Comparison of ENCODE assay signal across 13 cellular contexts in genomic region chr11:129733384-129733783, GRCh38.
DNase-seq lines count a peak whose midpoint lies in the region; ATAC-seq and TF ChIP-seq lines count a peak whose summit lies in the region.
"Had no signal": no experiment of that assay in that cellular context is flagged by ENCODE, and none has a peak within 500 bp of the region (broad histone marks: within the 10 kb centered on the region; RNA-seq: fewer than 3 reads in every experiment).

No MANE protein-coding gene starts in this region.

- no peaks in the 10 kb centered on the region for H3K27me3 Mint-ChIP-seq in Caco-2 (ENCODE audit: insufficient read depth, unreplicated experiment)

- BruUV-seq in Caco-2 (replicated peaks; lab: Mats Ljungman, UMichigan) (no TSS peak), PC-3 (replicated peaks; lab: Mats Ljungman, UMichigan) (no TSS peak)

- no peak for TF ChIP-seq CTCF in Caco-2 (IDR thresholded peaks at IDR 0.05; ENCODE audit: insufficient read depth in 1 of 2, low read depth in 1 of 2, low read length in 1 of 2, severe bottlenecking in 1 of 2, unreplicated experiment in 1 of 2)
- no peak for TF ChIP-seq CTCF in PC-3 (conservative IDR thresholded peaks at IDR 0.05; ENCODE audit: low read depth, low read length)
- no peak for TF ChIP-seq CTCF in esophagus squamous epithelium (IDR thresholded peaks at IDR 0.05)
- no peak for TF ChIP-seq CTCF in gastrocnemius medialis (IDR thresholded peaks at IDR 0.05 in 4 of 5, conservative IDR thresholded peaks at IDR 0.05 in 1 of 5)

- H3K36me3 ChIP-seq in Caco-2 (ENCODE audit: control insufficient read depth, insufficient read depth, low read length) (no peaks in the 10 kb centered on the region), PC-3 (ENCODE audit: low read depth, low read length) (no peaks in the 10 kb centered on the region), esophagus squamous epithelium (no peaks in the 10 kb centered on the region), trophoblast cell (ENCODE audit: control insufficient read depth in 1 of 2, insufficient read depth in 2 of 2, low read length in 2 of 2) (peaks cover 0 to 2% of the 10 kb centered on the region in 2 experiments), gastrocnemius medialis (no peaks in the 10 kb centered on the region)
- H3K36me3 ChIP-seq: BLaER1 treated with 17β-estradiol and CSF1 and Interleukin-3, amounts not matched to agents 10 nM and 100 nM; HAP-1 had no signal

- H3K9me3 Mint-ChIP-seq in Caco-2 (ENCODE audit: unreplicated experiment) = no peaks in the 10 kb centered on the region

- H4K20me1 ChIP-seq in PC-3 (ENCODE audit: low read length) = no peaks in the 10 kb centered on the region
- H4K20me1 ChIP-seq: BLaER1 treated with 17β-estradiol and CSF1 and Interleukin-3, amounts not matched to agents 10 nM and 100 nM had no signal

- H2AK5ac ChIP-seq in trophoblast cell (ENCODE audit: low read length) = no peak overlapping the region

- intact Hi-C loops in Caco-2 (cut with micrococcal nuclease; ENCODE audit: unreplicated experiment) = no loop called here
- intact Hi-C loops in PC-3 (cut with micrococcal nuclease) = no loop called here
- intact Hi-C loops in esophagus squamous epithelium (cut with DNase I) = no loop called here
- intact Hi-C loops in gastrocnemius medialis (cut with DNase I; ENCODE audit: low total_unique reads) = no loop called here

- H4K12ac ChIP-seq in trophoblast cell (ENCODE audit: low read depth, low read length) = no peak overlapping the region

- H3K23ac ChIP-seq in trophoblast cell (ENCODE audit: low read length) = no peak overlapping the region

- peaks cover 7% of the 10 kb centered on the region for H3K79me1 ChIP-seq in trophoblast cell (ENCODE audit: low read length)

- H3K27me3 ChIP-seq in Caco-2 (replicated peaks; ENCODE audit: control insufficient read depth, insufficient read depth, low read length) (no peaks in the 10 kb centered on the region), PC-3 (ENCODE audit: low read length) (no peaks in the 10 kb centered on the region), esophagus squamous epithelium (peaks cover 0 to 8% (median 0%) of the 10 kb centered on the region in 4 donors), trophoblast cell (ENCODE audit: insufficient read depth, low read length) (no peaks in the 10 kb centered on the region), gastrocnemius medialis (no peaks in the 10 kb centered on the region)
- H3K27me3 ChIP-seq: BLaER1 treated with 17β-estradiol and CSF1 and Interleukin-3, amounts not matched to agents 10 nM and 100 nM had no signal

- in situ Hi-C loops in gastrocnemius medialis (cut with MboI; ENCODE audit: low sequenced_read_pairs in 4 of 4) = loop anchor here in 2 of 4 donors (25.0 kb wide), 1 partner anchor 371 kb away; no protein-coding TSS in a partner anchor

- no peak overlapping the region for H2BK12ac ChIP-seq in trophoblast cell (ENCODE audit: low read length)

- no peak overlapping the region for H2BK5ac ChIP-seq in trophoblast cell (ENCODE audit: low read depth, low read length, poor library complexity)

- 85 to 95% methylated on average over 9 of the region's 9 CpGs for WGBS in esophagus squamous epithelium, 2 donors
- WGBS in trophoblast cell (ENCODE audit: extremely low coverage, insufficient coverage, insufficient read length) = no CpG with 5 or more reads among the region's 9 CpGs

- peaks cover 16% of the 10 kb centered on the region for H3K36me3 Mint-ChIP-seq in Caco-2 (ENCODE audit: insufficient read depth, unreplicated experiment)
- H3K36me3 Mint-ChIP-seq: CD4-positive, CD25-positive, alpha-beta regulatory T cell; IgD-negative memory B cell had no signal

- no peaks in the 10 kb centered on the region for H3F3A ChIP-seq in PC-3 (ENCODE audit: low read length, unreplicated experiment)

- H3K4ac ChIP-seq in trophoblast cell (ENCODE audit: low read depth, low read length) = no peak overlapping the region

- POLR2A ChIA-PET in Caco-2 (lab: Charles Lee) (no interaction called here), PC-3 (lab: Charles Lee; ENCODE audit: unreplicated experiment) (no interaction called here)

- ATAC-seq in PC-3 = no peak
- no peak for ATAC-seq in gastrocnemius medialis

- DNase-seq in Caco-2 (no peak), PC-3 (no peak), esophagus squamous epithelium (lab: John Stamatoyannopoulos, UW) (no peak), trophoblast cell (no peak), gastrocnemius medialis (no peak), DMS153 (lab: John Stamatoyannopoulos, UW) (no peak)
- DNase-seq in stimulated activated CD4-positive, alpha-beta T cell treated with anti-CD3 and anti-CD28 coated beads, Interleukin-2, amount 100 ng/mL, for 24 hours = no peak
- DNase-seq: ACHN; CD4-positive, CD25-positive, alpha-beta regulatory T cell; GF-D8 had no signal

- H3K9ac ChIP-seq in PC-3 (ENCODE audit: low read length) = no peak overlapping the region
- no peak overlapping the region for H3K9ac ChIP-seq in trophoblast cell (ENCODE audit: low read length)
- H3K9ac ChIP-seq: BLaER1 treated with 17β-estradiol and CSF1 and Interleukin-3, amounts not matched to agents 10 nM and 100 nM had no signal

- H3K4me3 Mint-ChIP-seq in Caco-2 (ENCODE audit: unreplicated experiment) = no peak overlapping the region
- H3K4me3 Mint-ChIP-seq: CD4-positive, CD25-positive, alpha-beta regulatory T cell; IgD-negative memory B cell had no signal

- H4K91ac ChIP-seq in trophoblast cell (ENCODE audit: low read depth, low read length) = peak overlapping the region; percentile 20

- H2AFZ ChIP-seq in PC-3 (ENCODE audit: low read length) (no peak overlapping the region), trophoblast cell (ENCODE audit: insufficient read depth, low read length, poor library complexity) (no peak overlapping the region)

- peaks cover 17% of the 10 kb centered on the region for H3K4me1 Mint-ChIP-seq in Caco-2 (ENCODE audit: low read depth, unreplicated experiment)
- H3K4me1 Mint-ChIP-seq: IgD-negative memory B cell had no signal

- H3K4me3 ChIP-seq in Caco-2 (ENCODE audit: low read depth, low read length) (no peak overlapping the region), PC-3 (ENCODE audit: low read length) (no peak overlapping the region), esophagus squamous epithelium (no peak overlapping the region), trophoblast cell (ENCODE audit: low read depth, low read length) (no peak overlapping the region), gastrocnemius medialis (no peak overlapping the region)
- H3K4me3 ChIP-seq: BLaER1 treated with 17β-estradiol and CSF1 and Interleukin-3, amounts not matched to agents 10 nM and 100 nM; HAP-1 had no signal

- peak overlapping the region; percentile 21 for H3K18ac ChIP-seq in trophoblast cell (ENCODE audit: low read length)

- no peak overlapping the region for H3K14ac ChIP-seq in trophoblast cell (ENCODE audit: low read length)

- H3K27ac Mint-ChIP-seq in Caco-2 (ENCODE audit: unreplicated experiment) = peak overlapping the region; percentile 51
- H3K27ac Mint-ChIP-seq: CD4-positive, CD25-positive, alpha-beta regulatory T cell had no signal

- H3K9me3 ChIP-seq in Caco-2 = no peaks in the 10 kb centered on the region
- H3K9me3 ChIP-seq in PC-3 (ENCODE audit: low read length) = no peaks in the 10 kb centered on the region
- no peaks in the 10 kb centered on the region for H3K9me3 ChIP-seq in esophagus squamous epithelium
- peaks cover 4% of the 10 kb centered on the region for H3K9me3 ChIP-seq in trophoblast cell (ENCODE audit: insufficient read depth, low read depth, low read length)
- H3K9me3 ChIP-seq in gastrocnemius medialis = no peaks in the 10 kb centered on the region
- H3K9me3 ChIP-seq: HAP-1 had no signal

- CTCF ChIA-PET in Caco-2 (lab: Charles Lee) (interaction anchor here (0.6 kb wide), 1 partner anchor 402 kb away, joined by 3 read pairs; no protein-coding TSS in a partner anchor), PC-3 (lab: Charles Lee) (no interaction called here)

- H3K27ac ChIP-seq in PC-3 (ENCODE audit: low read length) (no peak overlapping the region), esophagus squamous epithelium (peak overlapping the region; percentile 12 to 86 (median 76)), trophoblast cell (ENCODE audit: low read depth, low read length) (peak overlapping the region; percentile 78), gastrocnemius medialis (no peak overlapping the region)
- H3K27ac ChIP-seq: BLaER1 treated with 17β-estradiol and CSF1 and Interleukin-3, amounts not matched to agents 10 nM and 100 nM had no signal

- H2BK120ac ChIP-seq in trophoblast cell (ENCODE audit: insufficient read depth, low read length, poor library complexity) = peak overlapping the region; percentile 34

- H3K79me2 ChIP-seq in PC-3 (ENCODE audit: low read length) = no peaks in the 10 kb centered on the region
- no peaks in the 10 kb centered on the region for H3K79me2 ChIP-seq in trophoblast cell (ENCODE audit: control insufficient read depth, insufficient read depth, low read length, poor library complexity)

- no peak for TF ChIP-seq POLR2A in esophagus squamous epithelium (IDR thresholded peaks at IDR 0.05)
- TF ChIP-seq POLR2A in gastrocnemius medialis (IDR thresholded peaks at IDR 0.05) = no peak

- H3K4me1 ChIP-seq in Caco-2 (peaks cover 10% of the 10 kb centered on the region), PC-3 (ENCODE audit: insufficient read depth, low read length) (peaks cover 44% of the 10 kb centered on the region), esophagus squamous epithelium (peaks cover 0 to 55% (median 8%) of the 10 kb centered on the region in 3 donors), trophoblast cell (ENCODE audit: control insufficient read depth in 1 of 2, insufficient read depth in 2 of 2, low read length in 2 of 2) (peaks cover 13 to 29% of the 10 kb centered on the region in 2 experiments), gastrocnemius medialis (no peaks in the 10 kb centered on the region)
- H3K4me1 ChIP-seq: BLaER1 treated with 17β-estradiol and CSF1 and Interleukin-3, amounts not matched to agents 10 nM and 100 nM; HAP-1 had no signal

- H4K8ac ChIP-seq in trophoblast cell (ENCODE audit: low read depth, low read length) = no peak overlapping the region

- H3K9me2 ChIP-seq in PC-3 (replicated peaks; ENCODE audit: low read length) = no peaks in the 10 kb centered on the region

- H3K4me2 ChIP-seq in PC-3 (ENCODE audit: low read length) = peak overlapping the region; percentile 4; the same call in 1 of the 2 replicates
- H3K4me2 ChIP-seq in trophoblast cell (ENCODE audit: low read length) = peak overlapping the region; percentile 25
- H3K4me2 ChIP-seq: BLaER1 treated with 17β-estradiol and CSF1 and Interleukin-3, amounts not matched to agents 10 nM and 100 nM had no signal

Comparison
In these comparisons a context has a peak if more than half of its experiments do, and no peak if none do; other contexts are left out.
1. H3K27ac ChIP-seq: peak in esophagus squamous epithelium (4 of 4) and trophoblast cell (single experiment); none in PC-3 (single experiment) and gastrocnemius medialis (0 of 4).